ENCODE assay signal across 21 cellular contexts in genomic region chr13:20988033-20988908, GRCh38.
"Had no signal": no experiment of that assay in that cellular context is flagged by ENCODE, and none has a peak within 500 bp of the region (broad histone marks: within the 10 kb centered on the region; RNA-seq: fewer than 3 reads in every experiment).

No MANE protein-coding gene starts in this region.

- H3K36me3 Mint-ChIP-seq: natural killer cell treated with Interleukin-12 subunit alpha and Interleukin-12 subunit beta and Interleukin-15 and Interleukin-18, amount 100 ng/mL, for 72 hours had no signal

- H3K27me3 ChIP-seq: neural progenitor cell, sigmoid colon, stomach, tibial artery, upper lobe of left lung, uterus had no signal

- H3K4me1 Mint-ChIP-seq: mesothelial cell of epicardium; neural progenitor cell; stimulated activated naive B cell treated with anti-CD40 and anti-IgM and Interleukin-4, amounts not matched to agents 10 μg/mL and 1 μg/mL and 100 μg/mL, for 72 hours had no signal

- H3K4me3 Mint-ChIP-seq: mesothelial cell of epicardium; naive B cell; natural killer cell treated with Interleukin-12 subunit alpha and Interleukin-12 subunit beta and Interleukin-15 and Interleukin-18, amount 100 ng/mL, for 72 hours; neural progenitor cell; stimulated activated naive B cell treated with anti-CD40 and anti-IgM and Interleukin-4, amounts not matched to agents 10 μg/mL and 1 μg/mL and 100 μg/mL, for 72 hours had no signal

- H3K4me3 ChIP-seq: mucosa of descending colon, neural progenitor cell, sigmoid colon, stomach, tibial artery, upper lobe of left lung, uterus had no signal

- H3K4me1 ChIP-seq: neural progenitor cell, parathyroid adenoma, tibial artery, upper lobe of left lung, uterus had no signal

- H3K9me3 Mint-ChIP-seq: mesothelial cell of epicardium; natural killer cell treated with Interleukin-12 subunit alpha and Interleukin-12 subunit beta and Interleukin-15 and Interleukin-18, amount 100 ng/mL, for 72 hours; neural progenitor cell; stimulated activated naive B cell treated with anti-CD40 and anti-IgM and Interleukin-4, amounts not matched to agents 10 μg/mL and 1 μg/mL and 100 μg/mL, for 72 hours had no signal

- ATAC-seq: left colon; mucosa of descending colon; stimulated activated naive B cell treated with anti-CD40 and anti-IgM and Interleukin-4, amounts not matched to agents 10 μg/mL and 1 μg/mL and 100 μg/mL, for 72 hours had no signal

- H3K9me3 ChIP-seq: mucosa of descending colon, sigmoid colon, stomach, tibial artery, upper lobe of left lung, uterus had no signal

- H3K27me3 Mint-ChIP-seq: naive B cell; natural killer cell treated with Interleukin-12 subunit alpha and Interleukin-12 subunit beta and Interleukin-15 and Interleukin-18, amount 100 ng/mL, for 72 hours; progenitor cell of endocrine pancreas; stimulated activated naive B cell treated with anti-CD40 and anti-IgM and Interleukin-4, amounts not matched to agents 10 μg/mL and 1 μg/mL and 100 μg/mL, for 72 hours had no signal

- H3K27ac ChIP-seq: neural progenitor cell, parathyroid adenoma, sigmoid colon, stomach, tibial artery, uterus had no signal

- H3K27ac Mint-ChIP-seq: mesothelial cell of epicardium; natural killer cell treated with Interleukin-12 subunit alpha and Interleukin-12 subunit beta and Interleukin-15 and Interleukin-18, amount 100 ng/mL, for 72 hours; neural progenitor cell; progenitor cell of endocrine pancreas; stimulated activated naive B cell treated with anti-CD40 and anti-IgM and Interleukin-4, amounts not matched to agents 10 μg/mL and 1 μg/mL and 100 μg/mL, for 72 hours had no signal

- H3K36me3 ChIP-seq: uterus had no signal

- DNase-seq: caudate nucleus; cerebellar nuclear complex; cortex of kidney; hypothalamus; kidney; left colon; mesenchymal stem cell; mucosa of descending colon; naive B cell; sigmoid colon; stimulated activated CD4-positive, alpha-beta T cell treated with anti-CD3 and anti-CD28 coated beads, Interleukin-4, amount 100 ng/mL, for 4 hours; stimulated activated naive B cell treated with anti-CD40 and anti-IgM and Interleukin-4, amounts not matched to agents 10 μg/mL and 1 μg/mL and 100 μg/mL, for 72 hours; stomach; tibial artery; uterus had no signal
